In the genomic region with DNA sequence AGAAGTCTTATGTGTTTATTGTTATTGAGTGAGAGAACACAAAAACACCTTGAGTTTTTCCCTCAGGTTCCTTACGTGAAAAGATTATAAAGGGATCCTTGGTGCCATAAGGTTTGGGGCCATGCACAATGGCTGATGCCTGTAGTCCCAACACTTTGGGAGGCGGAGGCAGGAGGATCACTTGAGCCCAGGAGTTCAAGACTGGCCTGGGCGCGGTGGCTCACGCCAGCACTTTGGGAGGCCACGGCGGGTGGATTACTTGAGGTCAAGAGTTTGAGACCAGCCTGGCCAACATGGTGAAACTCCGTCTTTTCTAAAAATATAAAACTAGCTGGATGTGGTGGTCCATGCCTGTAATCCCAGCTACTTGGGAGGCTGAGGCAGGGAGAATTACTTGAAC, we compare ENCODE assay signal across 23 cellular contexts. TPM values are rescaled to one million over a fixed set of nuclear protein-coding genes. Genes with fewer than 3 reads are reported as not detected.
"Had no signal": no experiment of that assay in that cellular context is flagged by ENCODE, and none has a peak within 500 bp of the region (broad histone marks: within the 10 kb centered on the region; RNA-seq: fewer than 3 reads in every experiment).

No MANE protein-coding gene starts in this region.

- H3K27me3 Mint-ChIP-seq: activated CD4-positive, alpha-beta memory T cell treated with anti-CD3 and anti-CD28 coated beads for 36 hours; activated naive CD8-positive, alpha-beta T cell treated with anti-CD3 and anti-CD28 coated beads, Interleukin-2, amount 10 ng/mL, durations not matched to agents 7 days and 5 days; IgD-negative memory B cell had no signal

- DNase-seq: activated CD4-positive, alpha-beta memory T cell treated with anti-CD3 and anti-CD28 coated beads for 36 hours; activated CD4-positive, alpha-beta T cell treated with anti-CD3 and anti-CD28 coated beads for 4 hours; activated naive CD4-positive, alpha-beta T cell treated with anti-CD3 and anti-CD28 coated beads, Interleukin-2, amount 50 U/mL, for 16 hours; activated naive CD8-positive, alpha-beta T cell treated with anti-CD3 and anti-CD28 coated beads, Interleukin-2, amount 10 ng/mL, durations not matched to agents 7 days and 5 days; activated T-cell treated with anti-CD3 and anti-CD28 coated beads for 4 hours; anterior cingulate cortex; central memory CD4-positive, alpha-beta T cell; NCI-H1092; NCI-H1417; NCI-H1694; NCI-H2029 treated with DMSO at 0.1 percent for 48 hours; NCI-H510A treated with DMSO at 0.1 percent for 48 hours; NCI-H69; NK-92 treated with Interleukin-12 subunit alpha and Interleukin-12 subunit beta, amount 100 ng/mL, for 24 hours; Peyer's patch; SHP77 treated with DMSO at 0.1 percent for 48 hours; T-helper 9 cell had no signal

- H3K9me3 Mint-ChIP-seq: activated naive CD8-positive, alpha-beta T cell treated with anti-CD3 and anti-CD28 coated beads, Interleukin-2, amount 10 ng/mL, durations not matched to agents 7 days and 5 days; IgD-negative memory B cell; T-helper 1 cell treated with Interleukin-12 subunit alpha and Interleukin-12 subunit beta and Interleukin-4 antibody, amounts not matched to agents 30 μg/mL and 1 μg/mL, for 36 hours had no signal

- H3K27ac ChIP-seq: KMS-11, Peyer's patch, RWPE1 had no signal

- H3K4me3 Mint-ChIP-seq: activated CD4-positive, alpha-beta memory T cell treated with anti-CD3 and anti-CD28 coated beads for 36 hours; activated naive CD8-positive, alpha-beta T cell treated with anti-CD3 and anti-CD28 coated beads, Interleukin-2, amount 10 ng/mL, durations not matched to agents 7 days and 5 days; T-helper 1 cell treated with Interleukin-12 subunit alpha and Interleukin-12 subunit beta and Interleukin-4 antibody, amounts not matched to agents 30 μg/mL and 1 μg/mL, for 36 hours had no signal

- H3K4me3 ChIP-seq: adrenal gland, Peyer's patch had no signal

- H3K27me3 ChIP-seq: adrenal gland, Peyer's patch had no signal

- H3K9me3 ChIP-seq: adrenal gland, Peyer's patch had no signal

- H3K27ac Mint-ChIP-seq: activated CD4-positive, alpha-beta memory T cell treated with anti-CD3 and anti-CD28 coated beads for 36 hours; activated naive CD8-positive, alpha-beta T cell treated with anti-CD3 and anti-CD28 coated beads, Interleukin-2, amount 10 ng/mL, durations not matched to agents 7 days and 5 days; T-helper 1 cell treated with Interleukin-12 subunit alpha and Interleukin-12 subunit beta and Interleukin-4 antibody, amounts not matched to agents 30 μg/mL and 1 μg/mL, for 36 hours had no signal

RNA-seq across cellular contexts. Expression of gene PHETA2, which starts 10.8 kb away (rescaled TPM):
- total RNA-seq: MCF 10A had no signal
